In the genomic region with DNA sequence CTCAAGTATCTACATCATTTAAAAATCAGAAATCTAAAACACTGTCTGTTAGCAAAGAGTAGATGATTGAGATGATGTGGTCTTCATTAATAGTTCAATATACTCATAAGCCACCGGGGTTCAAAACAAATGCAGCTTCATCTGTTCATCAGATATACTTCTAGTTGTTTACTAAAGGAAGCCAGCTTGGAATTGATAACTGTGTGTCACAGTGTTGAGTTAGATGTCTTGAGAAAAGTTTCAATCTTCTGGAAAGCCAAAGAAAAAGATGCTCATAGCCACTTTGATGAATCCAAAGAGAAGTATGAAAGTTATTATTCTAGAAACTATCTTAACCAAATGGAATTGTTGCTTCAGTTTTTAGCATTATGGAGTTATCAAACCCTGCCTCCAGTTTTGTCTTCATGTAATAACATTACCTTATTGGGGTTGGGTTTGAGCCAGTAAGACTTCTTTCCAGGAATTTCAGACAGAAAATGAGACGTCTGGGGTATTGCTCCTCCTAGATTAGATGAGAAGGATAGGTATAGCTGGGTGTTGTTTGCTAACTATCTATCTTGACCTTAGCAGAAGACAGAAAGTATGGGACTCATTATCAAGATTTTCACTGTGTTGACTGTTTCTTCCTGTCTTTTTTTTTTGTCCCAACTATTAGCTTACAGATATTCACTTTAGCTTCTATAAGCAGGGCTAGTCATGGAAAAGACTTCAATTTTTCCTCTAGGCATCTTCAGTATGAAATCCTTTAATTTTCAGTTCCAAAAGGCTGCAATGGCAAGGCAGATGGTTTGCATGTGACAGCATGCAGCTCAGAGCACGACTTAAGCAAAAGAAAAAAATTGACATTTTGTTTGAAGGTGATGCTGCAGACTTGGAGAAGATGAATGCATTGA, we compare ENCODE assay signal across 22 cellular contexts.
DNase-seq lines count a peak whose midpoint lies in the region; ATAC-seq, FAIRE-seq and TF ChIP-seq lines count a peak whose summit lies in the region.
"Had no signal": no experiment of that assay in that cellular context is flagged by ENCODE, and none has a peak within 500 bp of the region (broad histone marks: within the 10 kb centered on the region; RNA-seq: fewer than 3 reads in every experiment).

No MANE protein-coding gene starts in this region.

- H3K4me1 ChIP-seq in K562 (replicated peaks in 1 of 2; ENCODE audit: control insufficient read depth in 2 of 2, insufficient read depth in 2 of 2, low read length in 2 of 2) (peaks cover 6 to 30% of the 10 kb centered on the region in 2 experiments; a peak in 3 of 5 replicates), body of pancreas (no peaks in the 10 kb centered on the region)
- H3K4me1 ChIP-seq: A549, BLaER1, HAP-1 had no signal

- H3K4me1 Mint-ChIP-seq in nephron progenitor cell, result peaks cover 7% of the 10 kb centered on the region
- H3K4me1 Mint-ChIP-seq: CD14-positive monocyte, IgD-negative memory B cell had no signal

- H3K9me1 ChIP-seq in K562 (ENCODE audit: control insufficient read depth, insufficient read depth, low read length), result no peaks in the 10 kb centered on the region

- no peaks in the 10 kb centered on the region for H3K79me2 ChIP-seq in K562 (ENCODE audit: control insufficient read depth, insufficient read depth, low read length)

- peak overlapping the region; percentile 38 for H3K4me2 ChIP-seq in K562 (ENCODE audit: insufficient read depth, low read length)
- H3K4me2 ChIP-seq: A549, BLaER1 had no signal

- peak overlapping the region in 1 of 2 experiments; percentile 5; a peak in 1 of 4 replicates for H3K9ac ChIP-seq in K562 (ENCODE audit: insufficient read depth in 1 of 2, low read depth in 2 of 2, low read length in 2 of 2)
- H3K9ac ChIP-seq: BLaER1, GM23248 had no signal

- no peaks in the 10 kb centered on the region for H3K27me3 Mint-ChIP-seq in nephron progenitor cell (ENCODE audit: low read depth, poor library complexity)
- H3K27me3 Mint-ChIP-seq: CD4-positive, alpha-beta memory T cell; IgD-negative memory B cell had no signal

- no peaks in the 10 kb centered on the region for H3K9me3 Mint-ChIP-seq in nephron progenitor cell
- H3K9me3 Mint-ChIP-seq: CD14-positive monocyte; CD4-positive, alpha-beta memory T cell; IgD-negative memory B cell had no signal

- TF ChIP-seq POLR2A in K562 (conservative IDR thresholded peaks at IDR 0.05), result no peak
- no peak for TF ChIP-seq POLR2A in body of pancreas (IDR thresholded peaks at IDR 0.05)
- no peak for TF ChIP-seq POLR2A in GM12891 (IDR thresholded peaks at IDR 0.05; ENCODE audit: low read depth, low read length)

- H3K36me3 ChIP-seq in K562 (ENCODE audit: control insufficient read depth, insufficient read depth, low read length) (peaks cover 23% of the 10 kb centered on the region), body of pancreas (replicated peaks in 1 of 2; ENCODE audit: insufficient read depth in 1 of 2, low read depth in 2 of 2) (peaks cover 0 to 2% of the 10 kb centered on the region in 2 donors)
- H3K36me3 ChIP-seq: HAP-1 had no signal

- no peak for TF ChIP-seq CTCF in K562 (IDR thresholded peaks at IDR 0.05 in 2 of 3, conservative IDR thresholded peaks at IDR 0.05 in 1 of 3; ENCODE audit: insufficient read depth in 2 of 3, low read depth in 1 of 3, low read length in 3 of 3)
- no peak for TF ChIP-seq CTCF in nephron progenitor cell (IDR thresholded peaks at IDR 0.05)
- no peak for TF ChIP-seq CTCF in body of pancreas (IDR thresholded peaks at IDR 0.05)

- peak overlapping the region; percentile 18 for H3K27ac Mint-ChIP-seq in nephron progenitor cell
- H3K27ac Mint-ChIP-seq: CD14-positive monocyte, IgD-negative memory B cell had no signal

- no peak overlapping the region for H3K4me3 ChIP-seq in K562
- no peak overlapping the region for H3K4me3 ChIP-seq in body of pancreas
- H3K4me3 ChIP-seq: A549, BLaER1, GM23248, HAP-1 had no signal

- H3K27ac ChIP-seq in K562 (ENCODE audit: extremely low read depth, low read depth, low read length) (peak overlapping the region; percentile 48), body of pancreas (no peak overlapping the region)
- H3K27ac ChIP-seq: 22Rv1, A549, BLaER1, GM23248 had no signal

- intact Hi-C loops in K562 (cut with micrococcal nuclease), result no loop called here
- intact Hi-C loops in body of pancreas (cut with DNase I), result no loop called here

- H3K4me3 Mint-ChIP-seq in nephron progenitor cell, result no peak overlapping the region
- H3K4me3 Mint-ChIP-seq: CD14-positive monocyte; CD4-positive, alpha-beta memory T cell; IgD-negative memory B cell had no signal

- TF ChIP-seq EP300 in K562 (IDR thresholded peaks at IDR 0.05; ENCODE audit: low read length), result peak; percentile 94

- 2% methylated on average over 3 of the region's 3 CpGs for WGBS in K562 (ENCODE audit: insufficient coverage, low coverage, missing lambda C conversion rate)
- WGBS in body of pancreas, 2 donors, result 83 to 91% methylated on average over 3 of the region's 3 CpGs

- H3K36me3 Mint-ChIP-seq in nephron progenitor cell (ENCODE audit: low read depth), result peaks cover 46% of the 10 kb centered on the region

- BruUV-seq in K562 (replicated peaks; lab: Mats Ljungman, UMichigan), result no TSS peak

- H3K9me3 ChIP-seq in K562 (replicated peaks; ENCODE audit: control insufficient read depth, insufficient read depth, low read depth, low read length) (no peaks in the 10 kb centered on the region), body of pancreas (no peaks in the 10 kb centered on the region)
- H3K9me3 ChIP-seq: A549, BLaER1, HAP-1 had no signal

- POLR2A ChIA-PET in K562 (lab: Yijun Ruan, JAX), result interaction anchor here (0.6 to 1.9 kb wide), 9 partner anchors 10 to 66 kb away, joined by 3 to 9 read pairs (median 4); a partner anchor contains a TSS

- FAIRE-seq in K562 (lab: Jason Lieb, UNC), result peak; percentile 82
- FAIRE-seq in GM12891 (lab: Jason Lieb, UNC), result no peak
- FAIRE-seq: A549, GM12892, GM18507, HepG2 had no signal

- ATAC-seq in K562 (peak; percentile 89), body of pancreas (no peak)
- ATAC-seq: A549, HepG2 had no signal

- DNase-seq in Ammon's horn (ENCODE audit: low spot score) (peak; percentile 3), SK-MEL-5 (ENCODE audit: low read depth, low spot score) (peak; percentile 93), K562 (ENCODE audit: extremely low read depth in 1 of 4, low spot score in 3 of 4) (peak in 3 of 4 experiments; percentile 15 to 84 (median 72)), nephron progenitor cell (no peak), body of pancreas (no peak), GM12891 (ENCODE audit: insufficient read length, low spot score) (no peak), KG1 (lab: John Stamatoyannopoulos, UW) (no peak)
- DNase-seq: AML-193; CD4-positive, alpha-beta memory T cell; COR-L47; DMS 273 treated with DMSO at 0.1 percent for 48 hours; DMS53; GM23248 had no signal

- TF ChIP-seq RAD21 in K562 (CRISPR knock-in tag; conservative IDR thresholded peaks at IDR 0.05 in 1 of 2, IDR thresholded peaks at IDR 0.05 in 1 of 2), result no peak

- H2AFZ ChIP-seq in K562 (ENCODE audit: low read depth, low read length), result no peak overlapping the region
- H2AFZ ChIP-seq: GM23248 had no signal

- H4K20me1 ChIP-seq in K562 (replicated peaks; ENCODE audit: control insufficient read depth, insufficient read depth, low read length), result no peaks in the 10 kb centered on the region
- H4K20me1 ChIP-seq: BLaER1 had no signal

- H3K27me3 ChIP-seq in K562 (ENCODE audit: control insufficient read depth in 2 of 2, insufficient read depth in 2 of 2, low read length in 2 of 2), result no peaks in the 10 kb centered on the region
- no peaks in the 10 kb centered on the region for H3K27me3 ChIP-seq in body of pancreas
- H3K27me3 ChIP-seq: BLaER1 had no signal

- CTCF ChIA-PET in K562 (lab: Yijun Ruan, JAX; ENCODE audit: low intra/inter-chr PET ratio), result no interaction called here

- in situ Hi-C loops in SK-MEL-5 (cut with HindIII; ENCODE audit: low pct_unique_long_range_greater_than_20kb, low sequenced_read_pairs) (no loop called here), K562 (cut with MboI) (no loop called here)

TF ChIP-seq in K562, 482 proteins besides CTCF, POLR2A, EP300 and RAD21 (continues in another document):
- TF ChIP-seq L3MBTL2 (IDR thresholded peaks at IDR 0.05) (peak; percentile 82; the same call in 1 of the 2 replicates), BDP1 (IDR thresholded peaks at IDR 0.05; ENCODE audit: insufficient read depth, insufficient read length) (no peak), FOXM1 (IDR thresholded peaks at IDR 0.05; ENCODE audit: low read depth) (peak; percentile 84), FOXM1 (CRISPR knock-in tag; IDR thresholded peaks at IDR 0.05; ENCODE audit: low read depth) (no peak), DMBX1 (CRISPR knock-in tag; IDR thresholded peaks at IDR 0.05; ENCODE audit: borderline replicate concordance) (no peak; the same call in 1 of the 2 replicates), RBBP5 (IDR thresholded peaks at IDR 0.05; ENCODE audit: borderline replicate concordance, insufficient read depth, low read length, poor library complexity, severe bottlenecking) (peak; percentile 28)

TF ChIP-seq in GM12891, 5 proteins besides CTCF, POLR2A, EP300 and RAD21:
- TF ChIP-seq POLR2AphosphoS5 (IDR thresholded peaks at IDR 0.05; ENCODE audit: low read depth, low read length) (no peak), POU2F2 (IDR thresholded peaks at IDR 0.05; ENCODE audit: low read depth, low read length) (no peak), TAF1 (IDR thresholded peaks at IDR 0.05; ENCODE audit: low read depth, low read length) (no peak), PAX5 (IDR thresholded peaks at IDR 0.05; ENCODE audit: insufficient read depth, low read length, severe bottlenecking) (no peak), SPI1 (IDR thresholded peaks at IDR 0.05; ENCODE audit: low read depth, low read length) (no peak)

Comparison
In these comparisons a context has a peak if more than half of its experiments do, and no peak if none do; other contexts are left out.
1. DNase-seq: peak in Ammon's horn (single experiment), SK-MEL-5 (single experiment) and K562 (3 of 4); none in nephron progenitor cell (single experiment), body of pancreas (0 of 4), GM12891 (single experiment) and KG1 (single experiment).